In the genomic region with DNA sequence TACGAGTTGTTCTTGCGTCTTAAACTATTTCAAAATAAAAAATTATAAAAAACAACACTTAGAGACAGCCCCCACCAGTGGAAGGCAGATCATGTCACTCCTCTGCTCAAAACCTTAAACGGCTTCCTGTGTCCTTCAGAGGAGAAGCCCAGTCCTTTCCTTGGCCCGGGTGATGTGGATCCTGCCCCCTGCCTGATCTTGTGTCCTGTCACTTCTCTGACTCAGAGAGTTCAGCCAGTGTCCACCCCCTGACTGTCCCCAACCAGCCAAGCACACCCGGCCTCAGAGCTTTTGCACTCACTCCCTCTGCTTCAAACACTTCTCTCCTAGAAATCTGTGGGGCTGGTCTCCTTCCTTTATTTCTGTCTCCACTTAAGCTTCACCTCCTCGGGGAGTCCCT, we compare ENCODE assay signal across 1 cellular context.
TF ChIP-seq lines count a peak whose summit lies in the region.

No MANE protein-coding gene starts in this region.

TF ChIP-seq in GM23338, 12 proteins besides CTCF, POLR2A, EP300 and RAD21 (continued from another document):
- TF ChIP-seq, protein P1, sequence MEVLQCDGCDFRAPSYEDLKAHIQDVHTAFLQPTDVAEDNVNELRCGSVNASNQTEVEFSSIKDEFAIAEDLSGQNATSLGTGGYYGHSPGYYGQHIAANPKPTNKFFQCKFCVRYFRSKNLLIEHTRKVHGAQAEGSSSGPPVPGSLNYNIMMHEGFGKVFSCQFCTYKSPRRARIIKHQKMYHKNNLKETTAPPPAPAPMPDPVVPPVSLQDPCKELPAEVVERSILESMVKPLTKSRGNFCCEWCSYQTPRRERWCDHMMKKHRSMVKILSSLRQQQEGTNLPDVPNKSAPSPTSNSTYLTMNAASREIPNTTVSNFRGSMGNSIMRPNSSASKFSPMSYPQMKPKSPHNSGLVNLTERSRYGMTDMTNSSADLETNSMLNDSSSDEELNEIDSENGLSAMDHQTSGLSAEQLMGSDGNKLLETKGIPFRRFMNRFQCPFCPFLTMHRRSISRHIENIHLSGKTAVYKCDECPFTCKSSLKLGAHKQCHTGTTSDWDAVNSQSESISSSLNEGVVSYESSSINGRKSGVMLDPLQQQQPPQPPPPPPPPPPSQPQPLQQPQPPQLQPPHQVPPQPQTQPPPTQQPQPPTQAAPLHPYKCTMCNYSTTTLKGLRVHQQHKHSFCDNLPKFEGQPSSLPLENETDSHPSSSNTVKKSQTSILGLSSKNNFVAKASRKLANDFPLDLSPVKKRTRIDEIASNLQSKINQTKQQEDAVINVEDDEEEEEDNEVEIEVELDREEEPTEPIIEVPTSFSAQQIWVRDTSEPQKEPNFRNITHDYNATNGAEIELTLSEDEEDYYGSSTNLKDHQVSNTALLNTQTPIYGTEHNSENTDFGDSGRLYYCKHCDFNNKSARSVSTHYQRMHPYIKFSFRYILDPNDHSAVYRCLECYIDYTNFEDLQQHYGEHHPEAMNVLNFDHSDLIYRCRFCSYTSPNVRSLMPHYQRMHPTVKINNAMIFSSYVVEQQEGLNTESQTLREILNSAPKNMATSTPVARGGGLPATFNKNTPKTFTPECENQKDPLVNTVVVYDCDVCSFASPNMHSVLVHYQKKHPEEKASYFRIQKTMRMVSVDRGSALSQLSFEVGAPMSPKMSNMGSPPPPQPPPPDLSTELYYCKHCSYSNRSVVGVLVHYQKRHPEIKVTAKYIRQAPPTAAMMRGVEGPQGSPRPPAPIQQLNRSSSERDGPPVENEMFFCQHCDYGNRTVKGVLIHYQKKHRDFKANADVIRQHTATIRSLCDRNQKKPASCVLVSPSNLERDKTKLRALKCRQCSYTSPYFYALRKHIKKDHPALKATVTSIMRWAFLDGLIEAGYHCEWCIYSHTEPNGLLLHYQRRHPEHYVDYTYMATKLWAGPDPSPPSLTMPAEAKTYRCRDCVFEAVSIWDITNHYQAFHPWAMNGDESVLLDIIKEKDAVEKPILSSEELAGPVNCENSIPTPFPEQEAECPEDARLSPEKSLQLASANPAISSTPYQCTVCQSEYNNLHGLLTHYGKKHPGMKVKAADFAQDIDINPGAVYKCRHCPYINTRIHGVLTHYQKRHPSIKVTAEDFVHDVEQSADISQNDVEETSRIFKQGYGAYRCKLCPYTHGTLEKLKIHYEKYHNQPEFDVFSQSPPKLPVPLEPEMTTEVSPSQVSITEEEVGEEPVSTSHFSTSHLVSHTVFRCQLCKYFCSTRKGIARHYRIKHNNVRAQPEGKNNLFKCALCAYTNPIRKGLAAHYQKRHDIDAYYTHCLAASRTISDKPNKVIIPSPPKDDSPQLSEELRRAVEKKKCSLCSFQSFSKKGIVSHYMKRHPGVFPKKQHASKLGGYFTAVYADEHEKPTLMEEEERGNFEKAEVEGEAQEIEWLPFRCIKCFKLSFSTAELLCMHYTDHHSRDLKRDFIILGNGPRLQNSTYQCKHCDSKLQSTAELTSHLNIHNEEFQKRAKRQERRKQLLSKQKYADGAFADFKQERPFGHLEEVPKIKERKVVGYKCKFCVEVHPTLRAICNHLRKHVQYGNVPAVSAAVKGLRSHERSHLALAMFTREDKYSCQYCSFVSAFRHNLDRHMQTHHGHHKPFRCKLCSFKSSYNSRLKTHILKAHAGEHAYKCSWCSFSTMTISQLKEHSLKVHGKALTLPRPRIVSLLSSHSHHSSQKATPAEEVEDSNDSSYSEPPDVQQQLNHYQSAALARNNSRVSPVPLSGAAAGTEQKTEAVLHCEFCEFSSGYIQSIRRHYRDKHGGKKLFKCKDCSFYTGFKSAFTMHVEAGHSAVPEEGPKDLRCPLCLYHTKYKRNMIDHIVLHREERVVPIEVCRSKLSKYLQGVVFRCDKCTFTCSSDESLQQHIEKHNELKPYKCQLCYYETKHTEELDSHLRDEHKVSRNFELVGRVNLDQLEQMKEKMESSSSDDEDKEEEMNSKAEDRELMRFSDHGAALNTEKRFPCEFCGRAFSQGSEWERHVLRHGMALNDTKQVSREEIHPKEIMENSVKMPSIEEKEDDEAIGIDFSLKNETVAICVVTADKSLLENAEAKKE (CRISPR knock-in tag; IDR thresholded peaks at IDR 0.05): no peak
- no peak for TF ChIP-seq JUNB (IDR thresholded peaks at IDR 0.05; ENCODE audit: unreplicated experiment)
- TF ChIP-seq NANOG (IDR thresholded peaks at IDR 0.05; ENCODE audit: borderline replicate concordance): no peak
- TF ChIP-seq, protein P2, sequence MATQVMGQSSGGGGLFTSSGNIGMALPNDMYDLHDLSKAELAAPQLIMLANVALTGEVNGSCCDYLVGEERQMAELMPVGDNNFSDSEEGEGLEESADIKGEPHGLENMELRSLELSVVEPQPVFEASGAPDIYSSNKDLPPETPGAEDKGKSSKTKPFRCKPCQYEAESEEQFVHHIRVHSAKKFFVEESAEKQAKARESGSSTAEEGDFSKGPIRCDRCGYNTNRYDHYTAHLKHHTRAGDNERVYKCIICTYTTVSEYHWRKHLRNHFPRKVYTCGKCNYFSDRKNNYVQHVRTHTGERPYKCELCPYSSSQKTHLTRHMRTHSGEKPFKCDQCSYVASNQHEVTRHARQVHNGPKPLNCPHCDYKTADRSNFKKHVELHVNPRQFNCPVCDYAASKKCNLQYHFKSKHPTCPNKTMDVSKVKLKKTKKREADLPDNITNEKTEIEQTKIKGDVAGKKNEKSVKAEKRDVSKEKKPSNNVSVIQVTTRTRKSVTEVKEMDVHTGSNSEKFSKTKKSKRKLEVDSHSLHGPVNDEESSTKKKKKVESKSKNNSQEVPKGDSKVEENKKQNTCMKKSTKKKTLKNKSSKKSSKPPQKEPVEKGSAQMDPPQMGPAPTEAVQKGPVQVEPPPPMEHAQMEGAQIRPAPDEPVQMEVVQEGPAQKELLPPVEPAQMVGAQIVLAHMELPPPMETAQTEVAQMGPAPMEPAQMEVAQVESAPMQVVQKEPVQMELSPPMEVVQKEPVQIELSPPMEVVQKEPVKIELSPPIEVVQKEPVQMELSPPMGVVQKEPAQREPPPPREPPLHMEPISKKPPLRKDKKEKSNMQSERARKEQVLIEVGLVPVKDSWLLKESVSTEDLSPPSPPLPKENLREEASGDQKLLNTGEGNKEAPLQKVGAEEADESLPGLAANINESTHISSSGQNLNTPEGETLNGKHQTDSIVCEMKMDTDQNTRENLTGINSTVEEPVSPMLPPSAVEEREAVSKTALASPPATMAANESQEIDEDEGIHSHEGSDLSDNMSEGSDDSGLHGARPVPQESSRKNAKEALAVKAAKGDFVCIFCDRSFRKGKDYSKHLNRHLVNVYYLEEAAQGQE (IDR thresholded peaks at IDR 0.05; ENCODE audit: unreplicated experiment): no peak
- TF ChIP-seq CREB1 (CRISPR knock-in tag; IDR thresholded peaks at IDR 0.05; ENCODE audit: low read depth): no peak
- TF ChIP-seq STAT1 (IDR thresholded peaks at IDR 0.05; ENCODE audit: unreplicated experiment): no peak
